Comparison of ENCODE assay signal across 13 cellular contexts in genomic region chr9:17800397-17800796, GRCh38.
DNase-seq lines count a peak whose midpoint lies in the region; ATAC-seq, FAIRE-seq and TF ChIP-seq lines count a peak whose summit lies in the region.
"Had no signal": no experiment of that assay in that cellular context is flagged by ENCODE, and none has a peak within 500 bp of the region (broad histone marks: within the 10 kb centered on the region; RNA-seq: fewer than 3 reads in every experiment).

No MANE protein-coding gene starts in this region.

- H3K14ac ChIP-seq in mesenchymal stem cell (ENCODE audit: low read length in 2 of 2), result no peak overlapping the region

- TF ChIP-seq CTCF in lower lobe of right lung (IDR thresholded peaks at IDR 0.05), result no peak

- no peak overlapping the region for H2AK5ac ChIP-seq in mesenchymal stem cell (ENCODE audit: low read length, severe bottlenecking)

- H2BK5ac ChIP-seq in mesenchymal stem cell (ENCODE audit: low read depth, low read length, poor library complexity, severe bottlenecking), result no peak overlapping the region

- no peak for ATAC-seq in lower lobe of right lung

- no peak overlapping the region for H3K4ac ChIP-seq in mesenchymal stem cell (ENCODE audit: low read depth in 1 of 2, low read length in 2 of 2)

- no peak overlapping the region for H2BK120ac ChIP-seq in mesenchymal stem cell (ENCODE audit: low read depth, low read length)

- H2BK12ac ChIP-seq in mesenchymal stem cell (ENCODE audit: low read length in 2 of 2), result no peak overlapping the region

- in situ Hi-C loops in G401 (cut with HindIII; ENCODE audit: low sequenced_read_pairs), result no loop called here

- peak overlapping the region; percentile 76 for H3K9ac ChIP-seq in mesenchymal stem cell (ENCODE audit: low read length)

- H3K9me3 ChIP-seq in mesenchymal stem cell (ENCODE audit: control insufficient read depth, low read length) (no peaks in the 10 kb centered on the region), lower lobe of right lung (no peaks in the 10 kb centered on the region)
- H3K9me3 ChIP-seq: HAP-1 had no signal

- H3K23ac ChIP-seq in mesenchymal stem cell (ENCODE audit: low read length in 2 of 2), result no peak overlapping the region

- no peak overlapping the region for H2AFZ ChIP-seq in mesenchymal stem cell (ENCODE audit: low read depth, low read length)

- H2BK15ac ChIP-seq in mesenchymal stem cell (ENCODE audit: low read depth, poor library complexity, severe bottlenecking), result no peak overlapping the region

- H3K27ac ChIP-seq in angular gyrus (ENCODE audit: low read depth, low read length), result peak overlapping the region; percentile 10
- no peak overlapping the region for H3K27ac ChIP-seq in mesenchymal stem cell (ENCODE audit: low read length, poor library complexity, severe bottlenecking)
- H3K27ac ChIP-seq in lower lobe of right lung, result no peak overlapping the region
- H3K27ac ChIP-seq: C4-2B had no signal

- no peak for FAIRE-seq in GM12891 (lab: Jason Lieb, UNC)
- FAIRE-seq: H1 had no signal

- 0% methylated on average over 1 of the region's 1 CpG for WGBS in mesenchymal stem cell

- H3K18ac ChIP-seq in mesenchymal stem cell (ENCODE audit: low read depth in 1 of 2, low read length in 2 of 2), result no peak overlapping the region

- DNase-seq in NCI-H345 (lab: John Stamatoyannopoulos, UW) (peak; percentile 8), NCI-H345 treated with DMSO at 0.1 percent for 48 hours (lab: John Stamatoyannopoulos, UW; ENCODE audit: unreplicated experiment) (no peak), G401 (ENCODE audit: low spot score) (peak; percentile 72), mesenchymal stem cell (no peak), GM12891 (ENCODE audit: insufficient read length, low spot score) (no peak), lower lobe of right lung (no peak)
- DNase-seq: CD4-positive, alpha-beta memory T cell; DND-41; GF-D8 had no signal

- H3K4me1 ChIP-seq in mesenchymal stem cell (ENCODE audit: control insufficient read depth, insufficient read depth, low read depth, low read length) (no peaks in the 10 kb centered on the region), lower lobe of right lung (no peaks in the 10 kb centered on the region)
- H3K4me1 ChIP-seq: HAP-1 had no signal

- TF ChIP-seq POLR2A in GM12891 (IDR thresholded peaks at IDR 0.05; ENCODE audit: low read depth, low read length), result no peak

- H3K4me2 ChIP-seq in mesenchymal stem cell (ENCODE audit: low read length, poor library complexity, severe bottlenecking), result no peak overlapping the region

- intact Hi-C loops in lower lobe of right lung (cut with DNase I), result no loop called here

- no peaks in the 10 kb centered on the region for H3K79me1 ChIP-seq in mesenchymal stem cell (replicated peaks; ENCODE audit: low read length, poor library complexity, severe bottlenecking)

- H3K27me3 ChIP-seq in mesenchymal stem cell (ENCODE audit: control insufficient read depth in 1 of 2, insufficient read depth in 1 of 2, low read length in 2 of 2) (peaks cover 12 to 25% of the 10 kb centered on the region in 2 experiments), lower lobe of right lung (ENCODE audit: low read depth) (no peaks in the 10 kb centered on the region)

- no peak overlapping the region for H4K8ac ChIP-seq in mesenchymal stem cell (ENCODE audit: low read length)

- H3K36me3 ChIP-seq in mesenchymal stem cell (ENCODE audit: control insufficient read depth in 1 of 2, insufficient read depth in 2 of 2, low read depth in 1 of 2, low read length in 2 of 2) (no peaks in the 10 kb centered on the region), lower lobe of right lung (no peaks in the 10 kb centered on the region)
- H3K36me3 ChIP-seq: HAP-1 had no signal

- H3K4me3 ChIP-seq in mesenchymal stem cell (ENCODE audit: insufficient read depth in 1 of 2, low read depth in 1 of 2, low read length in 2 of 2) (no peak overlapping the region), lower lobe of right lung (no peak overlapping the region)
- H3K4me3 ChIP-seq: HAP-1 had no signal

- no peak overlapping the region for H4K91ac ChIP-seq in mesenchymal stem cell (ENCODE audit: low read length)

TF ChIP-seq in GM12891, 5 proteins besides CTCF, POLR2A, EP300 and RAD21:
- TF ChIP-seq SPI1 (IDR thresholded peaks at IDR 0.05; ENCODE audit: low read depth, low read length) (no peak), TAF1 (IDR thresholded peaks at IDR 0.05; ENCODE audit: low read depth, low read length) (no peak), POU2F2 (IDR thresholded peaks at IDR 0.05; ENCODE audit: low read depth, low read length) (no peak), PAX5 (IDR thresholded peaks at IDR 0.05; ENCODE audit: insufficient read depth, low read length, severe bottlenecking) (no peak), POLR2AphosphoS5 (IDR thresholded peaks at IDR 0.05; ENCODE audit: low read depth, low read length) (no peak)

Comparison
In these comparisons a context has a peak if more than half of its experiments do, and no peak if none do; other contexts are left out.
1. DNase-seq: peak in NCI-H345 (single experiment) and G401 (single experiment); none in NCI-H345 treated with DMSO at 0.1 percent for 48 hours (single experiment), mesenchymal stem cell (single experiment), GM12891 (single experiment) and lower lobe of right lung (single experiment).